9 cellular contexts compared by ENCODE assay signal in the genomic region with DNA sequence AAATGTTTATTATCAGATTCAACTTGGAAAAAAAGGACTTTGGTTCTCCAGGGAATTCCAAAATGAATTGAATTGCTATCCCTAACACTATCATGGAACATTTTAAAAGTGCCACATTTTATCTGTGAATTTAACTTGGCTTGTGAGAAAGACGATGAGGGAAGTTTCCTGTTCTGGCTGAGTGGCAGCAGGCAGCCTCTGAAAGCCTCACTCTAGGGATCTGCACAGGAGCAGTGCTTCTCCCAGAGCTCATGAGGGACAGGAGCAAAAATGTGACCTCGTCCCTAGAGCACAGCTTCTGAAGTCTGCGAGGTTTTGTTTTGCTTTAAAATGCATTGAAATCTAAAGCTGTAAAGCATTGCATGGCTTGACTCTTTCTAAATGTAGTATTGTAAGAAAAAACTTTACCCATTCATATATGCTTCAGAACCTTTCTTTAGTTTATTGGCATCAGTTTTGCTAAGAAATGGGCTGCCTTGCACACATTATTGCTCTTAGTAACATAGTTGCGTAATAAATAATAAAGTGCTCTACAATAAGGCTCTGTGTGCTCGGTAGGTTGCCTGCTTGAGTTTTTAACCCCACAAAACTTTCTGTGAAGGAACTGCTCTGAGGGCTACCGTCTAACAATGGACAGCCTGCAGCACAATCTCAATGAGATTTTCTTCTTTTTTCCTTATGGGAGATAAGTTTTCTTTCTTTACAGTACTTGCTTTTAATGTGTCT.
A peak's percentile ranks its signal among the peaks of the same experiment; 100 is the strongest.
DNase-seq lines count a peak whose midpoint lies in the region; ATAC-seq and TF ChIP-seq lines count a peak whose summit lies in the region.
"Had no signal": no experiment of that assay in that cellular context is flagged by ENCODE, and none has a peak within 500 bp of the region (broad histone marks: within the 10 kb centered on the region; RNA-seq: fewer than 3 reads in every experiment).

No MANE protein-coding gene starts in this region.

- TF ChIP-seq CTCF in body of pancreas (IDR thresholded peaks at IDR 0.05) (no peak), gastrocnemius medialis (IDR thresholded peaks at IDR 0.05 in 4 of 5, conservative IDR thresholded peaks at IDR 0.05 in 1 of 5) (no peak)

- H3K4me3 ChIP-seq in HUES48 (ENCODE audit: low read depth, low read length): no peak overlapping the region
- no peak overlapping the region for H3K4me3 ChIP-seq in body of pancreas
- H3K4me3 ChIP-seq in gastrocnemius medialis: no peak overlapping the region

- no peaks in the 10 kb centered on the region for H3K36me3 ChIP-seq in HUES48 (ENCODE audit: control insufficient read depth, insufficient read depth, low read length)
- H3K36me3 ChIP-seq in body of pancreas (replicated peaks in 1 of 2; ENCODE audit: insufficient read depth in 1 of 2, low read depth in 2 of 2): no peaks in the 10 kb centered on the region
- peaks cover 0 to 13% of the 10 kb centered on the region in 2 donors for H3K36me3 ChIP-seq in gastrocnemius medialis

- H3K4me1 ChIP-seq in HUES48 (ENCODE audit: control insufficient read depth, insufficient read depth, low read length): peaks cover 14% of the 10 kb centered on the region
- peaks cover 30% of the 10 kb centered on the region for H3K4me1 ChIP-seq in body of pancreas
- peaks cover 37 to 38% of the 10 kb centered on the region in 2 donors for H3K4me1 ChIP-seq in gastrocnemius medialis

- intact Hi-C loops in body of pancreas (cut with DNase I): no loop called here
- intact Hi-C loops in gastrocnemius medialis (cut with DNase I; ENCODE audit: low total_unique reads): loop anchor here (5.0 to 10.0 kb wide), 2 partner anchors 241 to 816 kb away; no protein-coding TSS in a partner anchor

- ATAC-seq in body of pancreas (peak; percentile 48), gastrocnemius medialis (no peak)

- in situ Hi-C loops in gastrocnemius medialis (cut with MboI; ENCODE audit: low sequenced_read_pairs in 4 of 4): loop anchor here in 3 of 4 donors (10.0 to 25.0 kb wide), 4 partner anchors 144 to 794 kb away; a partner anchor contains a TSS

- no peak overlapping the region for H3K9ac ChIP-seq in HUES48 (ENCODE audit: low read depth, low read length)

- H3K27me3 ChIP-seq in HUES48 (ENCODE audit: control insufficient read depth, insufficient read depth, low read length) (no peaks in the 10 kb centered on the region), body of pancreas (no peaks in the 10 kb centered on the region), gastrocnemius medialis (no peaks in the 10 kb centered on the region)

- H3K27ac ChIP-seq in HUES48 (ENCODE audit: low read depth, low read length) (peak overlapping the region; percentile 33), body of pancreas (peak overlapping the region in 1 of 4 donors; percentile 33), gastrocnemius medialis (peak overlapping the region; percentile 83 to 91 (median 88))

- no peak for DNase-seq in body of pancreas
- DNase-seq in hepatic stellate cell (ENCODE audit: low spot score): peak; percentile 16
- no peak for DNase-seq in gastrocnemius medialis
- DNase-seq in HK-2 (ENCODE audit: unreplicated experiment): no peak
- DNase-seq in NCI-H2107 treated with DMSO at 0.1 percent for 48 hours (lab: John Stamatoyannopoulos, UW; ENCODE audit: unreplicated experiment): no peak
- no peak for DNase-seq in retina
- DNase-seq: cortex of kidney, NCI-H2227 treated with DMSO at 0.1 percent for 48 hours had no signal

- TF ChIP-seq POLR2A in body of pancreas (IDR thresholded peaks at IDR 0.05) (no peak), gastrocnemius medialis (IDR thresholded peaks at IDR 0.05) (no peak)

- WGBS in body of pancreas, 2 donors: 12 to 19% methylated on average over 6 of the region's 6 CpGs

- H3K9me3 ChIP-seq in HUES48 (ENCODE audit: control insufficient read depth, insufficient read depth, low read length) (no peaks in the 10 kb centered on the region), body of pancreas (no peaks in the 10 kb centered on the region), gastrocnemius medialis (no peaks in the 10 kb centered on the region)
